ENCODE assay signal across 11 cellular contexts in genomic region chr6:24907959-24908358, GRCh38. TPM values are rescaled to one million over a fixed set of nuclear protein-coding genes. Genes with fewer than 3 reads are reported as not detected.
DNase-seq lines count a peak whose midpoint lies in the region; ATAC-seq and TF ChIP-seq lines count a peak whose summit lies in the region.
"Had no signal": no experiment of that assay in that cellular context is flagged by ENCODE, and none has a peak within 500 bp of the region (broad histone marks: within the 10 kb centered on the region; RNA-seq: fewer than 3 reads in every experiment).

No MANE protein-coding gene starts in this region.

- H3K9me3 Mint-ChIP-seq in MCF 10A (ENCODE audit: unreplicated experiment) (peaks cover 3% of the 10 kb centered on the region), immature natural killer cell (no peaks in the 10 kb centered on the region)

- POLR2A ChIA-PET in MCF 10A (lab: Yijun Ruan, JAX) (no interaction called here), GM10248 (lab: Yijun Ruan, JAX) (no interaction called here)

- no peak for TF ChIP-seq POLR2A in breast epithelium (IDR thresholded peaks at IDR 0.05)
- TF ChIP-seq POLR2A in uterus (IDR thresholded peaks at IDR 0.05): no peak

- DNase-seq in breast epithelium (ENCODE audit: low spot score in 2 of 2) (no peak), MCF 10A (ENCODE audit: unreplicated experiment) (no peak), SJCRH30 (peak; percentile 57 to 73), immature natural killer cell (peak in 1 of 3 donors; percentile 35), uterus (no peak), GM10248 (ENCODE audit: extremely low spot score) (no peak), AG08396 (ENCODE audit: low spot score) (no peak)
- DNase-seq: BE2C, MM.1S had no signal

- H3K4me1 Mint-ChIP-seq in MCF 10A (ENCODE audit: insufficient read depth, unreplicated experiment) (peaks cover 34% of the 10 kb centered on the region), immature natural killer cell (peaks cover 98 to 99% of the 10 kb centered on the region in 2 donors)

- H3K27me3 ChIP-seq in breast epithelium: no peaks in the 10 kb centered on the region
- H3K27me3 ChIP-seq in SJCRH30: no peaks in the 10 kb centered on the region
- H3K27me3 ChIP-seq in uterus: no peaks in the 10 kb centered on the region

- no peak overlapping the region for H3K4me3 Mint-ChIP-seq in MCF 10A (ENCODE audit: unreplicated experiment)
- peak overlapping the region; percentile 82 to 98 (median 95) for H3K4me3 Mint-ChIP-seq in immature natural killer cell

- H3K4me1 ChIP-seq in breast epithelium (peaks cover 2 to 6% of the 10 kb centered on the region in 2 donors), SJCRH30 (peaks cover 24% of the 10 kb centered on the region), uterus (no peaks in the 10 kb centered on the region)
- H3K4me1 ChIP-seq: BE2C had no signal

- CTCF ChIA-PET in MCF 10A (lab: Yijun Ruan, JAX) (no interaction called here), GM10248 (lab: Yijun Ruan, JAX) (interaction anchor here (2.1 to 6.8 kb wide), 3 partner anchors 9 to 84 kb away, joined by 10 to 94 read pairs (median 32); partner anchors contain the start of gene RIPOR2)

- H3K27ac ChIP-seq in breast epithelium: peak overlapping the region; percentile 58 to 83
- H3K27ac ChIP-seq in SJCRH30: peak overlapping the region; percentile 66
- H3K27ac ChIP-seq in uterus: peak overlapping the region; percentile 97 to 98

- ATAC-seq in HG03025 (IDR thresholded peaks at IDR 0.05; ENCODE audit: low FRiP score, unreplicated experiment): no peak
- ATAC-seq: Right ventricle myocardium inferior had no signal

- H3K27me3 Mint-ChIP-seq in MCF 10A (ENCODE audit: insufficient read depth, unreplicated experiment) (no peaks in the 10 kb centered on the region), immature natural killer cell (ENCODE audit: low read depth in 3 of 3) (peaks cover 7 to 17% (median 11%) of the 10 kb centered on the region in 3 donors)

- no peaks in the 10 kb centered on the region for H3K9me3 ChIP-seq in breast epithelium
- no peaks in the 10 kb centered on the region for H3K9me3 ChIP-seq in SJCRH30 (replicated peaks)
- no peaks in the 10 kb centered on the region for H3K9me3 ChIP-seq in uterus
- H3K9me3 ChIP-seq: BE2C had no signal

- no TSS peak for BruUV-seq in MCF 10A (replicated peaks; lab: Mats Ljungman, UMichigan)

- H3K27ac Mint-ChIP-seq in MCF 10A (ENCODE audit: low read depth, unreplicated experiment): no peak overlapping the region
- peak overlapping the region; percentile 93 to 99 (median 98) for H3K27ac Mint-ChIP-seq in immature natural killer cell

- peak overlapping the region in 1 of 3 donors; percentile 17 for H3K4me3 ChIP-seq in breast epithelium
- no peak overlapping the region for H3K4me3 ChIP-seq in SJCRH30
- H3K4me3 ChIP-seq in uterus: peak overlapping the region; percentile 76 to 85

- H3K36me3 ChIP-seq in breast epithelium: no peaks in the 10 kb centered on the region
- no peaks in the 10 kb centered on the region for H3K36me3 ChIP-seq in SJCRH30
- H3K36me3 ChIP-seq in uterus: no peaks in the 10 kb centered on the region
- H3K36me3 ChIP-seq: BE2C had no signal

- intact Hi-C loops in breast epithelium (cut with DNase I; ENCODE audit: low total_unique reads) (no loop called here), MCF 10A (cut with micrococcal nuclease) (no loop called here), uterus (cut with DNase I; ENCODE audit: low total_unique reads) (no loop called here)

- no peaks in the 10 kb centered on the region for H3K36me3 Mint-ChIP-seq in MCF 10A (ENCODE audit: insufficient read depth, unreplicated experiment)
- peaks cover 3 to 22% (median 18%) of the 10 kb centered on the region in 3 donors for H3K36me3 Mint-ChIP-seq in immature natural killer cell

- TF ChIP-seq CTCF in breast epithelium (IDR thresholded peaks at IDR 0.05): no peak
- no peak for TF ChIP-seq CTCF in MCF 10A (IDR thresholded peaks at IDR 0.05; ENCODE audit: unreplicated experiment)
- TF ChIP-seq CTCF in uterus (IDR thresholded peaks at IDR 0.05): no peak
- TF ChIP-seq CTCF in GM10248 (IDR thresholded peaks at IDR 0.05; ENCODE audit: control extremely low read depth, extremely low read depth, low read depth, missing control alignments): no peak

RNA-seq across cellular contexts. Expression of gene RIPOR2, which starts 27.8 kb away (rescaled TPM):
- total RNA-seq in breast epithelium (10 to 100 TPM; 13.8 to 70.5 (median 29.2) TPM), MCF 10A (2022) (3.5 and 4.9 TPM in 2 replicates), uterus (100 to 1,000 TPM in 2 of 4 donors, 10 to 100 TPM in 2; 29.0 to 106 (median 80.4) TPM)
- 3.0 and 3.9 TPM in 2 replicates for total RNA-seq in SJCRH30 (2014; rRNA removed; shearing (Covaris generic))
- 100 to 1,000 TPM; 262 to 392 (median 334) TPM for polyA plus RNA-seq in immature natural killer cell

Comparison
In these comparisons a context has a peak if more than half of its experiments do, and no peak if none do; other contexts are left out.
1. DNase-seq: peak in SJCRH30 (2 of 2); none in breast epithelium (0 of 2), MCF 10A (single experiment), uterus (0 of 2), GM10248 (single experiment) and AG08396 (single experiment).
2. Peak in every context shown above with its lines, with median percentiles within 50 percentile points of each other: H3K27ac ChIP-seq.